29 cellular contexts compared by ENCODE assay signal in the genomic region with DNA sequence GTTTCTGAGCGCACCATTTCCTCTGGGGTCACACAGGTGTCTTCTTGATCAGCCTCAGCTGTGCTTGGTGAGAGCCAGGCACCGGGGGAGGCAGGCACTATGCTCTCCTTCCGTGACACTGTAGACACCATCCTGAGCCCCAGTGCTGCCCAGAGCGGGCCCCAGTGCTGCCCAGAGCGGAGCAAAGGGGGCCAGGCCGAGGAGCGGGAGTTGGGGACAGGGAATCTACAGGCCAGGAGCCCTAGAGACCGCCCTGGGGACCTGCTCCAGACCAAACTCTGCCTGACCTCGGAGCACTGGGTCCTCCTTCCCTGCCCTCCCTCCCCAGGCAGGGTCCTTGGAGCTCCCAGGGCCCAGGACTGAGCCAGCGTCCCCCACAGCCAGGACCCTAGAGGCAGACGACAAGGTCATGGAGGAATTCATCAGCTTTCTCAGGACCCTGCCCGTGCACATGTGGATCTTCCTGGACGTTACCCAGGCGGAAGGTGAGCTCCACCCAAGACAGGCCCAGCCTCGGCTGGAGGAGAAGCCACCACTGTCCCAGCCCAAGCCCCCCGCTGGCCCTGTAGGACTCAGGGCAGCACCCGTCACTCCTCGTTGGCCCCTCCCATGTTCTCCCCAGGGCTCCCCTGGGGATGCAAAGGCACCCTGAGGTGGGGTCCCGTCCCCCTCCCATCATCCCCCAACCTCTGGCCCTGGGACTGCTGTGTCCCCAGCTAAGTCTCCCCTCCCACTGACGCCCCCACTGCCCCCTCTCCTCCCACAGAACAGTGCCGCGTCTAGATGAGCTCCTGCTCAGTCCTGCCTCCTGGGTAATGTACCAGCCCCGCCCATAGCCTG. TPM values are rescaled to one million over a fixed set of nuclear protein-coding genes. Genes with fewer than 3 reads are reported as not detected.
A peak's percentile ranks its signal among the peaks of the same experiment; 100 is the strongest.
DNase-seq lines count a peak whose midpoint lies in the region; ATAC-seq and TF ChIP-seq lines count a peak whose summit lies in the region.
"Had no signal": no experiment of that assay in that cellular context is flagged by ENCODE, and none has a peak within 500 bp of the region (broad histone marks: within the 10 kb centered on the region; RNA-seq: fewer than 3 reads in every experiment).

No MANE protein-coding gene starts in this region.

- H3K14ac ChIP-seq in neuronal stem cell (ENCODE audit: low read length): no peak overlapping the region

- no peak overlapping the region for H2BK12ac ChIP-seq in neuronal stem cell (ENCODE audit: low read length)

- no peak overlapping the region for H3K4ac ChIP-seq in neuronal stem cell (ENCODE audit: low read length)

- peak overlapping the region; percentile 53 for H3K18ac ChIP-seq in neuronal stem cell (ENCODE audit: low read length)

- H3K9ac ChIP-seq in neuronal stem cell (ENCODE audit: low read depth, low read length, poor library complexity): no peak overlapping the region

- H3K4me2 ChIP-seq in neuronal stem cell (ENCODE audit: insufficient read depth, low read length, poor library complexity, severe bottlenecking): no peak overlapping the region

- H2AK5ac ChIP-seq in neuronal stem cell (ENCODE audit: low read depth, low read length): no peak overlapping the region

- no peak for ATAC-seq in left cardiac atrium
- no peak for ATAC-seq in GM19455 (IDR thresholded peaks at IDR 0.05; ENCODE audit: unreplicated experiment)
- ATAC-seq: activated CD8-positive, alpha-beta T cell treated with anti-CD3 and anti-CD28 coated beads for 36 hours; left colon had no signal

- H3K27ac ChIP-seq in left ventricle myocardium inferior (replicated peaks) (no peak overlapping the region), neuronal stem cell (replicated peaks; ENCODE audit: low read length) (no peak overlapping the region), vagina (no peak overlapping the region), ovary (no peak overlapping the region)
- H3K27ac ChIP-seq: colonic mucosa, epithelial cell of prostate, prostate gland had no signal

- H3K27me3 ChIP-seq in left ventricle myocardium inferior (ENCODE audit: low read depth): peaks cover 44% of the 10 kb centered on the region
- no peaks in the 10 kb centered on the region for H3K27me3 ChIP-seq in H7 (ENCODE audit: control insufficient read depth, insufficient read depth, low read length)
- no peaks in the 10 kb centered on the region for H3K27me3 ChIP-seq in neuronal stem cell (ENCODE audit: control insufficient read depth in 3 of 3, insufficient read depth in 3 of 3, low read depth in 1 of 3, low read length in 3 of 3)
- no peaks in the 10 kb centered on the region for H3K27me3 ChIP-seq in vagina
- H3K27me3 ChIP-seq in ovary: no peaks in the 10 kb centered on the region
- H3K27me3 ChIP-seq: colonic mucosa had no signal

- intact Hi-C loops in left cardiac atrium (cut with DNase I): no loop called here
- intact Hi-C loops in left ventricle myocardium inferior (cut with micrococcal nuclease): no loop called here
- intact Hi-C loops in vagina (cut with DNase I): no loop called here
- intact Hi-C loops in ovary (cut with DNase I): no loop called here

- TF ChIP-seq CTCF in left ventricle myocardium inferior (IDR thresholded peaks at IDR 0.05; ENCODE audit: borderline replicate concordance) (no peak), vagina (IDR thresholded peaks at IDR 0.05) (no peak), ovary (IDR thresholded peaks at IDR 0.05) (no peak)

- H3K4me3 ChIP-seq in left ventricle myocardium inferior: no peak overlapping the region
- H3K4me3 ChIP-seq in H7 (ENCODE audit: insufficient read depth, low read depth, low read length): no peak overlapping the region
- H3K4me3 ChIP-seq in neuronal stem cell (ENCODE audit: low read length in 2 of 2): no peak overlapping the region
- no peak overlapping the region for H3K4me3 ChIP-seq in vagina
- H3K4me3 ChIP-seq in ovary: no peak overlapping the region
- H3K4me3 ChIP-seq: colonic mucosa, prostate gland had no signal

- no peak overlapping the region for H2AFZ ChIP-seq in neuronal stem cell (ENCODE audit: low read length)

- H2BK120ac ChIP-seq in neuronal stem cell (ENCODE audit: low read depth, low read length): no peak overlapping the region

- H3K4me1 ChIP-seq in left ventricle myocardium inferior (no peaks in the 10 kb centered on the region), neuronal stem cell (ENCODE audit: control insufficient read depth in 2 of 2, insufficient read depth in 1 of 2, low read depth in 1 of 2, low read length in 2 of 2) (peaks cover 0 to 6% of the 10 kb centered on the region in 2 donors), vagina (no peaks in the 10 kb centered on the region), ovary (ENCODE audit: insufficient read depth) (no peaks in the 10 kb centered on the region)
- H3K4me1 ChIP-seq: colonic mucosa, prostate gland had no signal

- H3K36me3 ChIP-seq in left ventricle myocardium inferior (no peaks in the 10 kb centered on the region), H7 (replicated peaks; ENCODE audit: control insufficient read depth, insufficient read depth, low read length) (no peaks in the 10 kb centered on the region), neuronal stem cell (replicated peaks in 1 of 2; ENCODE audit: control insufficient read depth in 2 of 2, insufficient read depth in 2 of 2, low read length in 2 of 2) (no peaks in the 10 kb centered on the region), vagina (no peaks in the 10 kb centered on the region), ovary (no peaks in the 10 kb centered on the region)
- H3K36me3 ChIP-seq: colonic mucosa, prostate gland had no signal

- no peak for TF ChIP-seq EP300 in ovary (IDR thresholded peaks at IDR 0.05)

- H4K91ac ChIP-seq in neuronal stem cell (ENCODE audit: low read depth, low read length, poor library complexity): no peak overlapping the region

- peak overlapping the region; percentile 87 for H2BK5ac ChIP-seq in neuronal stem cell (ENCODE audit: low read length)

- H2BK15ac ChIP-seq in neuronal stem cell (ENCODE audit: low read length): no peak overlapping the region

- TF ChIP-seq POLR2A in vagina (IDR thresholded peaks at IDR 0.05) (no peak), ovary (IDR thresholded peaks at IDR 0.05) (no peak)

- H3K9me3 ChIP-seq in left ventricle myocardium inferior (replicated peaks): peaks cover 24% of the 10 kb centered on the region
- peaks cover 0 to 5% of the 10 kb centered on the region in 2 donors for H3K9me3 ChIP-seq in neuronal stem cell (replicated peaks in 1 of 2; ENCODE audit: control insufficient read depth in 2 of 2, insufficient read depth in 1 of 2, low read depth in 1 of 2, low read length in 2 of 2)
- no peaks in the 10 kb centered on the region for H3K9me3 ChIP-seq in vagina
- H3K9me3 ChIP-seq in ovary: no peaks in the 10 kb centered on the region
- H3K9me3 ChIP-seq: colonic mucosa, prostate gland had no signal

- no CpG with 5 or more reads among the region's 23 CpGs for WGBS in neuronal stem cell (ENCODE audit: extremely low coverage in 2 of 2, insufficient read length in 2 of 2, insufficient replicate concordance in 1 of 2), 2 donors
- WGBS in ovary, 3 donors: 64 to 76% (median 73%) methylated on average over 22 to 23 of the region's 23 CpGs

- no peak overlapping the region for H3K23ac ChIP-seq in neuronal stem cell (ENCODE audit: low read depth, low read length, poor library complexity)

- DNase-seq in left cardiac atrium (peak; percentile 10), left ventricle myocardium inferior (no peak), H7 (peak; percentile 55), neuronal stem cell (ENCODE audit: low spot score) (no peak), vagina (ENCODE audit: extremely low spot score in 2 of 2) (peak; percentile 47 to 95), ovary (no peak)
- DNase-seq: activated CD8-positive, alpha-beta T cell treated with anti-CD3 and anti-CD28 coated beads for 36 hours; activated effector memory CD4-positive, alpha-beta T cell treated with Interleukin-2 at 50 U/mL for 16 hours; activated naive CD8-positive, alpha-beta T cell treated with anti-CD3 and anti-CD28 coated beads for 36 hours; anterior cingulate cortex; C1 segment of cervical spinal cord; colonic mucosa; COR-L47; DMS53; effector CD8-positive, alpha-beta T cell; hypothalamus; IMR-90; left colon; mesendoderm; NCI-H146; NCI-H226; NCI-H69; SHP77 treated with DMSO at 0.1 percent for 48 hours; stimulated activated naive CD4-positive, alpha-beta T cell treated with Interleukin-2 at 50 U/mL for 16 hours had no signal

- H3K79me1 ChIP-seq in neuronal stem cell (ENCODE audit: low read depth, low read length): no peaks in the 10 kb centered on the region

- H4K8ac ChIP-seq in neuronal stem cell (ENCODE audit: low read depth, low read length): no peak overlapping the region

RNA-seq across cellular contexts. Expression of a gene that starts 30.2 kb away (rescaled TPM):
- total RNA-seq in left cardiac atrium (not detected), left ventricle myocardium inferior (not detected), vagina (not detected), ovary (1 to 10 TPM in 4 of 7 donors, under 1 TPM in 1, not detected in 2; 0.71 to 8.8 (median 1.4) TPM)
- not detected in 2 replicates for total RNA-seq in H7 (2014; rRNA removed; shearing (Covaris generic))
- polyA plus RNA-seq in neuronal stem cell (2013, experiment 1 of 2): not detected
- not detected for polyA plus RNA-seq in neuronal stem cell (2013, experiment 2 of 2)
- polyA plus RNA-seq in ovary: under 1 TPM; 0.41 to 0.57 TPM
- total RNA-seq: activated CD8-positive, alpha-beta T cell treated with anti-CD3 and anti-CD28 coated beads for 36 hours; activated naive CD8-positive, alpha-beta T cell treated with anti-CD3 and anti-CD28 coated beads for 36 hours; colonic mucosa; IMR-90; left colon; skeletal muscle tissue; temporal lobe had no signal
- polyA plus RNA-seq: IMR-90 had no signal

RNA-seq across cellular contexts. Expression of a gene that starts 45.8 kb away (rescaled TPM):
- total RNA-seq in left cardiac atrium (not detected), left ventricle myocardium inferior (not detected), vagina (not detected), ovary (1 to 10 TPM in 4 of 7 donors, not detected in 3; 1.4 to 7.8 (median 4.8) TPM)
- not detected in 2 replicates for total RNA-seq in H7 (2014; rRNA removed; shearing (Covaris generic))
- not detected for polyA plus RNA-seq in neuronal stem cell (2013, experiment 1 of 2)
- polyA plus RNA-seq in neuronal stem cell (2013, experiment 2 of 2): not detected
- not detected for polyA plus RNA-seq in ovary
- total RNA-seq: activated CD8-positive, alpha-beta T cell treated with anti-CD3 and anti-CD28 coated beads for 36 hours; activated naive CD8-positive, alpha-beta T cell treated with anti-CD3 and anti-CD28 coated beads for 36 hours; colonic mucosa; IMR-90; left colon; skeletal muscle tissue; temporal lobe had no signal
- polyA plus RNA-seq: IMR-90 had no signal

RNA-seq across cellular contexts. Expression of a gene that starts 47.6 kb away (rescaled TPM):
- not detected for total RNA-seq in left cardiac atrium
- not detected for total RNA-seq in left ventricle myocardium inferior
- total RNA-seq in H7 (2014; rRNA removed; shearing (Covaris generic)): not detected in 2 replicates
- 0.03 TPM for polyA plus RNA-seq in neuronal stem cell (2013, experiment 1 of 2)
- polyA plus RNA-seq in neuronal stem cell (2013, experiment 2 of 2): not detected
- not detected for total RNA-seq in vagina
- not detected for total RNA-seq in ovary
- polyA plus RNA-seq in ovary: not detected
- total RNA-seq: activated CD8-positive, alpha-beta T cell treated with anti-CD3 and anti-CD28 coated beads for 36 hours; activated naive CD8-positive, alpha-beta T cell treated with anti-CD3 and anti-CD28 coated beads for 36 hours; colonic mucosa; IMR-90; left colon; prostate gland; skeletal muscle tissue; temporal lobe had no signal
- polyA plus RNA-seq: IMR-90 had no signal

Comparison
In these comparisons a context has a peak if more than half of its experiments do, and no peak if none do; other contexts are left out.
1. DNase-seq: peak in left cardiac atrium (single experiment), H7 (single experiment) and vagina (2 of 2); none in left ventricle myocardium inferior (single experiment), neuronal stem cell (single experiment) and ovary (0 of 5).